Comparison of ENCODE assay signal across 1 cellular context in the genomic region with DNA sequence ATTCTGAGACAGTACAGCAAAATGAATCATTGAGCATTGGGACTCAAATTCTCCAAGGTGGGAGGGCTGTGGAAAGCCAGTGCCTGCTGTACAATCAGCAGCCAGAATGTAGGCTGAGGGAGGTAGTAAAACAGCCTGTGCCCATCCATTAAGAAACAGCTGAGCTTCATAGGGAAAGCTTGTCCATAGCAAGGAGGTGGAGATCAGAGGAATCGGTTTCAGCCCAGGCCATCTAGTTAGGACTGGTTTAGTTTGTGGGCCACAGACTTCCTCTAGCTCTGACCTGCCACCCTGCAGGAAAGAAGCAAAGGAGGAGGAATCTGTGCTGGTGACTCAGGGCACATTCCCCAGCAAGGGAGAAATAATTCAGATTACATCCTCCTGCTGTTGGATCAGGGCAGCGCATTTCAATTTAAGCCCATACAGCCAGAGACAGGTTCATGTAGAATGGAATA.
TF ChIP-seq lines count a peak whose summit lies in the region.

No MANE protein-coding gene starts in this region.

TF ChIP-seq in SK-N-SH, 30 proteins besides CTCF, POLR2A, EP300 and RAD21 (continued from another document):
- TF ChIP-seq, protein P1, sequence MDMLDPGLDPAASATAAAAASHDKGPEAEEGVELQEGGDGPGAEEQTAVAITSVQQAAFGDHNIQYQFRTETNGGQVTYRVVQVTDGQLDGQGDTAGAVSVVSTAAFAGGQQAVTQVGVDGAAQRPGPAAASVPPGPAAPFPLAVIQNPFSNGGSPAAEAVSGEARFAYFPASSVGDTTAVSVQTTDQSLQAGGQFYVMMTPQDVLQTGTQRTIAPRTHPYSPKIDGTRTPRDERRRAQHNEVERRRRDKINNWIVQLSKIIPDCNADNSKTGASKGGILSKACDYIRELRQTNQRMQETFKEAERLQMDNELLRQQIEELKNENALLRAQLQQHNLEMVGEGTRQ (IDR thresholded peaks at IDR 0.05; ENCODE audit: borderline replicate concordance, low read depth, low read length) = no peak
- TF ChIP-seq MEF2A (IDR thresholded peaks at IDR 0.05; ENCODE audit: borderline replicate concordance, low read depth) (no peak), FOXJ3 (CRISPR knock-in tag; IDR thresholded peaks at IDR 0.05) (no peak), RFX5 (IDR thresholded peaks at IDR 0.05; ENCODE audit: low read length) (no peak), MXI1 (IDR thresholded peaks at IDR 0.05; ENCODE audit: low read depth, low read length) (no peak), IRF3 (IDR thresholded peaks at IDR 0.05; ENCODE audit: low read depth, low read length) (no peak), ELF1 (IDR thresholded peaks at IDR 0.05) (no peak), GABPA (IDR thresholded peaks at IDR 0.05; ENCODE audit: low read depth) (no peak), RCOR1 (IDR thresholded peaks at IDR 0.05; ENCODE audit: low read length) (0 out of 2 replicates have a peak, but pooled peaks have one; percentile 9), YY1 (IDR thresholded peaks at IDR 0.05; ENCODE audit: low read depth) (no peak), JUND (IDR thresholded peaks at IDR 0.05) (peak; percentile 64), PBX3 (IDR thresholded peaks at IDR 0.05) (peak; percentile 49), NRF1 (IDR thresholded peaks at IDR 0.05; ENCODE audit: low read depth, low read length) (no peak), GATA2 (CRISPR knock-in tag; IDR thresholded peaks at IDR 0.05) (no peak), EZH2phosphoT487 (IDR thresholded peaks at IDR 0.05; ENCODE audit: borderline replicate concordance, low read depth) (no peak), POLR2AphosphoS5 (IDR thresholded peaks at IDR 0.05; ENCODE audit: low read depth, low read length) (peak; percentile 30; the same call in 1 of the 2 replicates), FOSL2 (IDR thresholded peaks at IDR 0.05; ENCODE audit: borderline replicate concordance, low read depth) (peak; percentile 78), TAF1 (IDR thresholded peaks at IDR 0.05; ENCODE audit: borderline replicate concordance, low read depth, low read length) (no peak), FOXM1 (IDR thresholded peaks at IDR 0.05; ENCODE audit: low read depth) (no peak), CHD2 (IDR thresholded peaks at IDR 0.05; ENCODE audit: low read length, partially characterized antibody) (no peak)
- TF ChIP-seq, protein P2, sequence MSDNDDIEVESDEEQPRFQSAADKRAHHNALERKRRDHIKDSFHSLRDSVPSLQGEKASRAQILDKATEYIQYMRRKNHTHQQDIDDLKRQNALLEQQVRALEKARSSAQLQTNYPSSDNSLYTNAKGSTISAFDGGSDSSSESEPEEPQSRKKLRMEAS (IDR thresholded peaks at IDR 0.05; ENCODE audit: low read depth) = no peak
- TF ChIP-seq, protein P3, sequence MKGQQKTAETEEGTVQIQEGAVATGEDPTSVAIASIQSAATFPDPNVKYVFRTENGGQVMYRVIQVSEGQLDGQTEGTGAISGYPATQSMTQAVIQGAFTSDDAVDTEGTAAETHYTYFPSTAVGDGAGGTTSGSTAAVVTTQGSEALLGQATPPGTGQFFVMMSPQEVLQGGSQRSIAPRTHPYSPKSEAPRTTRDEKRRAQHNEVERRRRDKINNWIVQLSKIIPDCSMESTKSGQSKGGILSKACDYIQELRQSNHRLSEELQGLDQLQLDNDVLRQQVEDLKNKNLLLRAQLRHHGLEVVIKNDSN (IDR thresholded peaks at IDR 0.05; ENCODE audit: borderline replicate concordance, low read depth) = no peak
